In the genomic region with DNA sequence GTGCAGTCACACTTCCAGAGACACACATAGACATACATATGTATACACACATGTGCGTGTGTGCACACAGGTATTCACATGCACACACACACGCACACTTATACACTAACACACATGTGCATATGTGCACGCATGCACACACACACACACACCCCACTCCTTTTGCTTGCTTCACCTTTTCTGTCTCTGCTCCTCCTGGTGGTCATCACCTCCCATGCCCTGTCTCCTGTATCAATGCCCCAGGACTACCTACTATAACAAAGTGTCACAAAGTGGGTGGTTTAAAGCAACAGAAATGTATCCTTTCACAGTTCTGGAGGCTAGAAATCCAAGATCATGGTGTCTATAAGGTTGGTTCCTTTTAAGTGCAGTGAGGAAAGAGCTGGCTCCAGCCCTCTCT, we compare ENCODE assay signal across 1 cellular context.
TF ChIP-seq lines count a peak whose summit lies in the region.

No MANE protein-coding gene starts in this region.

TF ChIP-seq in H1, 55 proteins besides CTCF, POLR2A, EP300 and RAD21:
- TF ChIP-seq ZNF274 (IDR thresholded peaks at IDR 0.05; ENCODE audit: borderline replicate concordance, extremely low read depth, low read length) = no peak
- TF ChIP-seq GTF2F1 (IDR thresholded peaks at IDR 0.05; ENCODE audit: borderline replicate concordance, low read depth, low read length) = no peak
- no peak for TF ChIP-seq HDAC6 (IDR thresholded peaks at IDR 0.05; ENCODE audit: low read depth, low read length)
- no peak for TF ChIP-seq KDM1A (IDR thresholded peaks at IDR 0.05; ENCODE audit: borderline replicate concordance, low read length)
- TF ChIP-seq POU5F1 (IDR thresholded peaks at IDR 0.05; ENCODE audit: low read depth, low read length) = no peak
- no peak for TF ChIP-seq TAF1 (IDR thresholded peaks at IDR 0.05; ENCODE audit: low read depth, low read length)
- TF ChIP-seq SP4 (IDR thresholded peaks at IDR 0.05; ENCODE audit: low read length) = no peak
- TF ChIP-seq BACH1 (IDR thresholded peaks at IDR 0.05; ENCODE audit: low read length) = no peak
- TF ChIP-seq RFX5 (IDR thresholded peaks at IDR 0.05; ENCODE audit: borderline replicate concordance, low read depth, low read length) = no peak
- no peak for TF ChIP-seq KDM5A (IDR thresholded peaks at IDR 0.05; ENCODE audit: low read length)
- no peak for TF ChIP-seq ATF3 (IDR thresholded peaks at IDR 0.05; ENCODE audit: insufficient read depth, low read depth, low read length)
- no peak for TF ChIP-seq ATF2 (IDR thresholded peaks at IDR 0.05; ENCODE audit: low read length)
- no peak for TF ChIP-seq CEBPB (IDR thresholded peaks at IDR 0.05; ENCODE audit: low read depth, low read length)
- TF ChIP-seq RBBP5 (IDR thresholded peaks at IDR 0.05; ENCODE audit: borderline replicate concordance, low read depth, low read length) = no peak
- no peak for TF ChIP-seq CBX5 (IDR thresholded peaks at IDR 0.05; ENCODE audit: low read depth, low read length)
